1 cellular context compared by ENCODE assay signal in the genomic region with DNA sequence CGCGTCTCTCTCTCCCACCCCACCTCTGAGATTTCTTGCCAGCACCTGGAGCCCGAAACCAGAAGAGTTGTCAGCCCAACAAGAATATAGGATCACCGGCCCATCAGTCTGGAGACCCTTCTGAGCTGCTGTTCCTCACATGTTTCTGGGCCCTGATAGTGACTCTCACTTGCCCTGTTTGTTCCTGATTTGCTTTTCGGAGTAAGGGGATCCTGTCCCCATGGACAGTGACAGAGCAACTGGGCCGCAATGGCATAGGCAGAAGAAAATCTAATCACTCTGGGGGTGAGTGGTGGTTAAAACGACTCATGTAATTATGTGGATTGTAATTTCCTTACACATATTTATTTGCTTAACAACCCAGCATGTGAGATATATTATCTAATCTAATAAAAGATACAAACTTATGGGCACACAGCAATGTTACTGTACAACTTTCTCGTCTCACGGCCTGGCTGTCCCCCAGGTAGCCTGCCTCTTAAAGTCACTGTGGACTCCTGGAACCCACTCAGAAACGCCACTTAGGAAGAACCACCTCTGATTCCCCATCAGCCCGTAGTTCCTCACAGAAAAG.
TF ChIP-seq lines count a peak whose summit lies in the region.

No MANE protein-coding gene starts in this region.

TF ChIP-seq in HepG2, 621 proteins besides CTCF, POLR2A, EP300 and RAD21 (continued from another document):
- TF ChIP-seq, protein P1, sequence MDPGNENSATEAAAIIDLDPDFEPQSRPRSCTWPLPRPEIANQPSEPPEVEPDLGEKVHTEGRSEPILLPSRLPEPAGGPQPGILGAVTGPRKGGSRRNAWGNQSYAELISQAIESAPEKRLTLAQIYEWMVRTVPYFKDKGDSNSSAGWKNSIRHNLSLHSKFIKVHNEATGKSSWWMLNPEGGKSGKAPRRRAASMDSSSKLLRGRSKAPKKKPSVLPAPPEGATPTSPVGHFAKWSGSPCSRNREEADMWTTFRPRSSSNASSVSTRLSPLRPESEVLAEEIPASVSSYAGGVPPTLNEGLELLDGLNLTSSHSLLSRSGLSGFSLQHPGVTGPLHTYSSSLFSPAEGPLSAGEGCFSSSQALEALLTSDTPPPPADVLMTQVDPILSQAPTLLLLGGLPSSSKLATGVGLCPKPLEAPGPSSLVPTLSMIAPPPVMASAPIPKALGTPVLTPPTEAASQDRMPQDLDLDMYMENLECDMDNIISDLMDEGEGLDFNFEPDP (CRISPR knock-in tag; conservative IDR thresholded peaks at IDR 0.05) = no peak
- TF ChIP-seq ZNF547 (CRISPR knock-in tag; IDR thresholded peaks at IDR 0.05) (no peak), ZNF567 (CRISPR knock-in tag; IDR thresholded peaks at IDR 0.05; ENCODE audit: borderline replicate concordance) (no peak), MZF1 (CRISPR knock-in tag; IDR thresholded peaks at IDR 0.05; ENCODE audit: borderline replicate concordance) (no peak), ZNF737 (CRISPR knock-in tag; IDR thresholded peaks at IDR 0.05; ENCODE audit: borderline replicate concordance) (no peak), CENPX (CRISPR knock-in tag; IDR thresholded peaks at IDR 0.05) (no peak)
- TF ChIP-seq, protein P2, sequence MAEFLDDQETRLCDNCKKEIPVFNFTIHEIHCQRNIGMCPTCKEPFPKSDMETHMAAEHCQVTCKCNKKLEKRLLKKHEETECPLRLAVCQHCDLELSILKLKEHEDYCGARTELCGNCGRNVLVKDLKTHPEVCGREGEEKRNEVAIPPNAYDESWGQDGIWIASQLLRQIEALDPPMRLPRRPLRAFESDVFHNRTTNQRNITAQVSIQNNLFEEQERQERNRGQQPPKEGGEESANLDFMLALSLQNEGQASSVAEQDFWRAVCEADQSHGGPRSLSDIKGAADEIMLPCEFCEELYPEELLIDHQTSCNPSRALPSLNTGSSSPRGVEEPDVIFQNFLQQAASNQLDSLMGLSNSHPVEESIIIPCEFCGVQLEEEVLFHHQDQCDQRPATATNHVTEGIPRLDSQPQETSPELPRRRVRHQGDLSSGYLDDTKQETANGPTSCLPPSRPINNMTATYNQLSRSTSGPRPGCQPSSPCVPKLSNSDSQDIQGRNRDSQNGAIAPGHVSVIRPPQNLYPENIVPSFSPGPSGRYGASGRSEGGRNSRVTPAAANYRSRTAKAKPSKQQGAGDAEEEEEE (CRISPR knock-in tag; IDR thresholded peaks at IDR 0.05; ENCODE audit: borderline replicate concordance) = no peak
- TF ChIP-seq, protein P3, sequence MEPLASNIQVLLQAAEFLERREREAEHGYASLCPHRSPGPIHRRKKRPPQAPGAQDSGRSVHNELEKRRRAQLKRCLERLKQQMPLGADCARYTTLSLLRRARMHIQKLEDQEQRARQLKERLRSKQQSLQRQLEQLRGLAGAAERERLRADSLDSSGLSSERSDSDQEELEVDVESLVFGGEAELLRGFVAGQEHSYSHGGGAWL (CRISPR knock-in tag; IDR thresholded peaks at IDR 0.05) = no peak
